Comparison of ENCODE assay signal across 8 cellular contexts in genomic region chr4:122921971-122922876, GRCh38. TPM values are rescaled to one million over a fixed set of nuclear protein-coding genes. Genes with fewer than 3 reads are reported as not detected.
DNase-seq lines count a peak whose midpoint lies in the region; ATAC-seq and TF ChIP-seq lines count a peak whose summit lies in the region.

Gene NUDT6, minus strand, starts transcription at chr4:122922597. Its CDS starts 25 bp downstream, at chr4:122922572.

- H3K36me3 Mint-ChIP-seq in activated B cell treated with CpG ODN at 0.5 μM for 24 hours (ENCODE audit: low read depth): peaks cover 10% of the 10 kb centered on the region

- H2AFZ ChIP-seq in ACC112 (ENCODE audit: low read length, unreplicated experiment): peak within 1 kb of the TSS; percentile 97

- no peaks in the 10 kb centered on the region for H3K9me3 Mint-ChIP-seq in activated B cell treated with CpG ODN at 0.5 μM for 24 hours

- no peaks in the 10 kb centered on the region for H3K36me3 ChIP-seq in ACC112 (ENCODE audit: insufficient read depth, low read length)

- H3K4me1 Mint-ChIP-seq in activated B cell treated with CpG ODN at 0.5 μM for 24 hours: peaks cover 13% of the 10 kb centered on the region

- peaks cover 32% of the 10 kb centered on the region for H3K4me1 ChIP-seq in ACC112 (ENCODE audit: control insufficient read depth, insufficient read depth, low read length, unreplicated experiment)

- H3K4me3 Mint-ChIP-seq in activated B cell treated with CpG ODN at 0.5 μM for 24 hours: peak within 1 kb of the TSS; percentile 98

- CTCF ChIA-PET in activated B cell treated with CpG ODN at 0.5 μM for 24 hours (lab: Charles Lee): interaction anchor here (0.6 to 3.1 kb wide), 3 partner anchors 9 to 165 kb away, joined by 3 to 16 read pairs (median 4); no protein-coding TSS in a partner anchor

- DNase-seq in NCI-H2029 (lab: John Stamatoyannopoulos, UW) (peak; percentile 12), activated B cell treated with CpG ODN at 0.5 μM for 24 hours (peak; percentile 34), cerebellum (ENCODE audit: low spot score) (peak; percentile 79), kidney glomerular epithelial cell (lab: John Stamatoyannopoulos, UW) (peak; percentile 57)
- DNase-seq in stimulated activated CD4-positive, alpha-beta T cell treated with anti-CD3 and anti-CD28 coated beads, Interleukin-1b, Interleukin-23, amount 100 ng/mL, for 24 hours (ENCODE audit: low read depth in 4 of 4, low spot score in 1 of 4): peak; percentile 4 to 23 (median 10)

- peaks cover 56% of the 10 kb centered on the region for H3K79me2 ChIP-seq in ACC112 (ENCODE audit: control insufficient read depth, insufficient read depth, low read length, unreplicated experiment)

- POLR2A ChIA-PET in activated B cell treated with CpG ODN at 0.5 μM for 24 hours (lab: Charles Lee): interaction anchor here (0.8 to 1.1 kb wide), 2 partner anchors 164 to 190 kb away, joined by 3 to 5 read pairs; partner anchors contain the start of gene BBS12

- H3K27me3 Mint-ChIP-seq in activated B cell treated with CpG ODN at 0.5 μM for 24 hours: no peaks in the 10 kb centered on the region

- no peaks in the 10 kb centered on the region for H3K27me3 ChIP-seq in ACC112 (ENCODE audit: insufficient read depth, low read length)

- H3K27ac Mint-ChIP-seq in activated B cell treated with CpG ODN at 0.5 μM for 24 hours: peak within 1 kb of the TSS; percentile 91

- H3K4me3 ChIP-seq in ACC112 (ENCODE audit: low read depth, low read length): peak within 1 kb of the TSS; percentile 96

- no peak for TF ChIP-seq CTCF in activated B cell treated with CpG ODN at 0.5 μM for 24 hours (IDR thresholded peaks at IDR 0.05)

- intact Hi-C loops in activated B cell treated with CpG ODN at 0.5 μM for 24 hours (cut with micrococcal nuclease): loop anchor here (1.0 to 10.0 kb wide), 7 partner anchors 94 to 1343 kb away; partner anchors contain the start of genes BBS7, BLTP1, CCNA2 and EXOSC9

- ATAC-seq in GM18508 (IDR thresholded peaks at IDR 0.05; ENCODE audit: insufficient read depth, unreplicated experiment) (peak; percentile 52), HG02938 (IDR thresholded peaks at IDR 0.05; ENCODE audit: unreplicated experiment) (peak; percentile 56), activated B cell treated with CpG ODN at 0.5 μM for 24 hours (ENCODE audit: low read depth) (peak; percentile 51)

- peak within 1 kb of the TSS; percentile 60 for H3K27ac ChIP-seq in ACC112 (ENCODE audit: low read depth, low read length)

RNA-seq across cellular contexts. Expression of gene NUDT6, which starts in this region (rescaled TPM):
- total RNA-seq in activated B cell treated with CpG ODN at 0.5 μM for 24 hours (2.4 and 2.5 TPM in 2 replicates), cerebellum (11.5 TPM)

Comparison
In these comparisons a context has a peak if more than half of its experiments do, and no peak if none do; other contexts are left out.
1. Peak in every context shown above with its lines: DNase-seq, ATAC-seq, H3K4me3 ChIP-seq and H3K27ac ChIP-seq.
2. DNase-seq: peak in every context shown above with its lines; median percentile 79 in cerebellum; 57 in kidney glomerular epithelial cell; 34 in activated B cell treated with CpG ODN at 0.5 μM for 24 hours; 12 in NCI-H2029; 10 in stimulated activated CD4-positive, alpha-beta T cell treated with anti-CD3 and anti-CD28 coated beads, Interleukin-1b, Interleukin-23, amount 100 ng/mL, for 24 hours.